32 cellular contexts compared by ENCODE assay signal in genomic region chr12:131586269-131586668, GRCh38.
DNase-seq lines count a peak whose midpoint lies in the region; ATAC-seq and TF ChIP-seq lines count a peak whose summit lies in the region.
"Had no signal": no experiment of that assay in that cellular context is flagged by ENCODE, and none has a peak within 500 bp of the region (broad histone marks: within the 10 kb centered on the region; RNA-seq: fewer than 3 reads in every experiment).

No MANE protein-coding gene starts in this region.

- H3K4ac ChIP-seq in neuronal stem cell (ENCODE audit: low read length): no peak overlapping the region

- peaks cover 13% of the 10 kb centered on the region; the same call in 1 of the 2 replicates for H3K27me3 ChIP-seq in HCT116 (ENCODE audit: insufficient read depth, low read length)
- peaks cover 0 to 2% (median 0%) of the 10 kb centered on the region in 3 experiments for H3K27me3 ChIP-seq in neuronal stem cell (ENCODE audit: control insufficient read depth in 3 of 3, insufficient read depth in 3 of 3, low read depth in 1 of 3, low read length in 3 of 3)
- no peaks in the 10 kb centered on the region for H3K27me3 ChIP-seq in osteoblast (ENCODE audit: insufficient read depth, low read length)
- H3K27me3 ChIP-seq in MG63: peaks cover 6% of the 10 kb centered on the region; the same call in 1 of the 2 replicates
- H3K27me3 ChIP-seq: BE2C; BLaER1; BLaER1 treated with 17β-estradiol and CSF1 and Interleukin-3, amounts not matched to agents 10 nM and 100 nM had no signal

- no peak overlapping the region for H2AFZ ChIP-seq in HCT116 (ENCODE audit: low read depth, low read length, poor library complexity, severe bottlenecking)
- no peak overlapping the region for H2AFZ ChIP-seq in neuronal stem cell (ENCODE audit: low read length)
- no peak overlapping the region for H2AFZ ChIP-seq in osteoblast (ENCODE audit: low read length)

- H3K4me2 ChIP-seq in HCT116 (ENCODE audit: low read length) (no peak overlapping the region), neuronal stem cell (ENCODE audit: insufficient read depth, low read length, poor library complexity, severe bottlenecking) (no peak overlapping the region), osteoblast (ENCODE audit: insufficient read depth, low read length) (no peak overlapping the region)
- H3K4me2 ChIP-seq: A549; BLaER1; BLaER1 treated with 17β-estradiol and CSF1 and Interleukin-3, amounts not matched to agents 10 nM and 100 nM had no signal

- no peak overlapping the region for H4K91ac ChIP-seq in neuronal stem cell (ENCODE audit: low read depth, low read length, poor library complexity)

- H4K8ac ChIP-seq in neuronal stem cell (ENCODE audit: low read depth, low read length): no peak overlapping the region

- H4K20me1 ChIP-seq in HCT116 (ENCODE audit: insufficient read depth) (no peaks in the 10 kb centered on the region), osteoblast (ENCODE audit: insufficient read depth, low read length) (no peaks in the 10 kb centered on the region)
- H4K20me1 ChIP-seq: BLaER1; BLaER1 treated with 17β-estradiol and CSF1 and Interleukin-3, amounts not matched to agents 10 nM and 100 nM had no signal

- WGBS in neuronal stem cell (ENCODE audit: extremely low coverage in 2 of 2, insufficient read length in 2 of 2, insufficient replicate concordance in 1 of 2), 2 donors: no CpG with 5 or more reads among the region's 9 CpGs

- H3K18ac ChIP-seq in neuronal stem cell (ENCODE audit: low read length): peak overlapping the region; percentile 57

- CTCF ChIA-PET in HCT116 (lab: Charles Lee): no interaction called here

- no peak for TF ChIP-seq POLR2A in HCT116 (IDR thresholded peaks at IDR 0.05; ENCODE audit: borderline replicate concordance, extremely low read depth, insufficient read depth, insufficient read length)

- no peak overlapping the region for H3K4me3 ChIP-seq in HCT116 (replicated peaks in 1 of 2; ENCODE audit: low read depth in 1 of 2, low read length in 2 of 2)
- H3K4me3 ChIP-seq in neuronal stem cell (ENCODE audit: low read length in 2 of 2): peak overlapping the region in 1 of 2 donors; percentile 44
- H3K4me3 ChIP-seq in osteoblast (ENCODE audit: insufficient read depth, low read length): no peak overlapping the region
- H3K4me3 ChIP-seq in MG63: no peak overlapping the region
- H3K4me3 ChIP-seq: A549, BLaER1 had no signal

- peaks cover 1% of the 10 kb centered on the region for H3K79me1 ChIP-seq in neuronal stem cell (ENCODE audit: low read depth, low read length)

- H3K9ac ChIP-seq in HCT116 (ENCODE audit: low read length) (no peak overlapping the region), neuronal stem cell (ENCODE audit: low read depth, low read length, poor library complexity) (no peak overlapping the region)
- H3K9ac ChIP-seq: BLaER1; BLaER1 treated with 17β-estradiol and CSF1 and Interleukin-3, amounts not matched to agents 10 nM and 100 nM had no signal

- H3K4me1 ChIP-seq in HCT116 (ENCODE audit: control insufficient read depth in 1 of 2, insufficient read depth in 2 of 2, low read length in 2 of 2) (no peaks in the 10 kb centered on the region), neuronal stem cell (ENCODE audit: control insufficient read depth in 2 of 2, insufficient read depth in 1 of 2, low read depth in 1 of 2, low read length in 2 of 2) (peaks cover 9 to 29% of the 10 kb centered on the region in 2 donors), osteoblast (ENCODE audit: insufficient read depth, low read length) (no peaks in the 10 kb centered on the region)
- H3K4me1 ChIP-seq: A549, BE2C, BLaER1, Caco-2 had no signal

- H3K14ac ChIP-seq in neuronal stem cell (ENCODE audit: low read length): no peak overlapping the region

- ATAC-seq in HCT116: 0 out of 2 replicates have a peak, but pooled peaks have one; percentile 14
- peak; percentile 10 for ATAC-seq in esophagus mucosa
- ATAC-seq: CD8-positive, alpha-beta T cell had no signal

- H2AK5ac ChIP-seq in neuronal stem cell (ENCODE audit: low read depth, low read length): no peak overlapping the region

- POLR2A ChIA-PET in HCT116 (lab: Charles Lee): no interaction called here

- H2BK120ac ChIP-seq in neuronal stem cell (ENCODE audit: low read depth, low read length): peak overlapping the region; percentile 67

- H2BK5ac ChIP-seq in neuronal stem cell (ENCODE audit: low read length): no peak overlapping the region

- H3K36me3 ChIP-seq in HCT116 (ENCODE audit: control insufficient read depth in 1 of 2, insufficient read depth in 2 of 2, low read length in 2 of 2) (no peaks in the 10 kb centered on the region), neuronal stem cell (replicated peaks in 1 of 2; ENCODE audit: control insufficient read depth in 2 of 2, insufficient read depth in 2 of 2, low read length in 2 of 2) (no peaks in the 10 kb centered on the region), osteoblast (ENCODE audit: insufficient read depth, low read length) (no peaks in the 10 kb centered on the region), MG63 (no peaks in the 10 kb centered on the region)
- H3K36me3 ChIP-seq: BE2C; BLaER1; BLaER1 treated with 17β-estradiol and CSF1 and Interleukin-3, amounts not matched to agents 10 nM and 100 nM had no signal

- RAD21 ChIA-PET in HCT116 (lab: Charles Lee; ENCODE audit: low non-redundant PET in 1 of 2, low total read pairs in 2 of 2, uncharacterized antibody in 2 of 2, unreplicated experiment in 2 of 2): no interaction called here

- H3K27ac ChIP-seq in HCT116 (ENCODE audit: low read depth, low read length) (no peak overlapping the region), neuronal stem cell (replicated peaks; ENCODE audit: low read length) (no peak overlapping the region), osteoblast (ENCODE audit: low read depth, low read length) (no peak overlapping the region), substantia nigra (ENCODE audit: low read depth, low read length, poor library complexity, severe bottlenecking) (no peak overlapping the region)
- H3K27ac ChIP-seq: 22Rv1; A549; BLaER1; BLaER1 treated with 17β-estradiol and CSF1 and Interleukin-3, amounts not matched to agents 10 nM and 100 nM; C4-2B had no signal

- no peak for TF ChIP-seq RAD21 in HCT116 (IDR thresholded peaks at IDR 0.05; ENCODE audit: low read depth)

- H3K9me3 ChIP-seq in HCT116 (ENCODE audit: control insufficient read depth in 1 of 2, insufficient read depth in 1 of 2, low read depth in 1 of 2, low read length in 2 of 2) (no peaks in the 10 kb centered on the region), neuronal stem cell (replicated peaks in 1 of 2; ENCODE audit: control insufficient read depth in 2 of 2, insufficient read depth in 1 of 2, low read depth in 1 of 2, low read length in 2 of 2) (peaks cover 2 to 5% of the 10 kb centered on the region in 2 donors), osteoblast (ENCODE audit: low read depth, low read length) (no peaks in the 10 kb centered on the region), MG63 (no peaks in the 10 kb centered on the region; the same call in 1 of the 2 replicates)
- H3K9me3 ChIP-seq: A549, BE2C had no signal

- no peaks in the 10 kb centered on the region for H3K9me2 ChIP-seq in HCT116 (ENCODE audit: insufficient read depth)

- DNase-seq in HCT116 (ENCODE audit: low read depth, low spot score) (no peak), neuronal stem cell (ENCODE audit: low spot score) (no peak), osteoblast (ENCODE audit: insufficient read length, low spot score, missing footprints) (peak; percentile 50), DMS153 treated with DMSO at 0.1 percent for 48 hours (lab: John Stamatoyannopoulos, UW; ENCODE audit: unreplicated experiment) (no peak), substantia nigra (lab: John Stamatoyannopoulos, UW) (no peak), COR-L47 (lab: John Stamatoyannopoulos, UW) (no peak), MG63 (no peak)
- DNase-seq: 8988T; ACHN; AML-193; BE2C; C1 segment of cervical spinal cord; Caco-2; Calu3; CD4-positive, alpha-beta memory T cell; CD4-positive, alpha-beta T cell; CD4-positive, CD25-positive, alpha-beta regulatory T cell; CD8-positive, alpha-beta memory T cell; CD8-positive, alpha-beta T cell; DMS 273 treated with DMSO at 0.1 percent for 48 hours; DMS153; DMS53; DMS79; DMS79 treated with DMSO at 0.1 percent for 48 hours; DND-41; EL had no signal

- H2BK15ac ChIP-seq in neuronal stem cell (ENCODE audit: low read length): no peak overlapping the region

- H3K79me2 ChIP-seq in HCT116 (ENCODE audit: insufficient read depth, low read length): no peaks in the 10 kb centered on the region
- no peaks in the 10 kb centered on the region for H3K79me2 ChIP-seq in osteoblast (ENCODE audit: insufficient read depth, low read length)

- TF ChIP-seq CTCF in HCT116 (IDR thresholded peaks at IDR 0.05 in 2 of 3, conservative IDR thresholded peaks at IDR 0.05 in 1 of 3; ENCODE audit: borderline replicate concordance in 1 of 3, insufficient read depth in 1 of 3, low read depth in 2 of 3, low read length in 2 of 3): no peak
- no peak for TF ChIP-seq CTCF in osteoblast (IDR thresholded peaks at IDR 0.05; ENCODE audit: extremely low read depth, low read depth, low read length)

- no TSS peak for BruUV-seq in HCT116 (replicated peaks; lab: Mats Ljungman, UMichigan)

- no peak overlapping the region for H2BK12ac ChIP-seq in neuronal stem cell (ENCODE audit: low read length)

- H3K23ac ChIP-seq in neuronal stem cell (ENCODE audit: low read depth, low read length, poor library complexity): peak overlapping the region; percentile 85

- intact Hi-C loops in HCT116 (cut with micrococcal nuclease): no loop called here

TF ChIP-seq in HCT116, 20 proteins besides CTCF, POLR2A, EP300 and RAD21 (continues in another document):
- TF ChIP-seq ZNF274 (IDR thresholded peaks at IDR 0.05; ENCODE audit: low read depth, low read length) (no peak), EZH2 (IDR thresholded peaks at IDR 0.05) (no peak), POLR2AphosphoS5 (IDR thresholded peaks at IDR 0.05; ENCODE audit: low read depth, low read length) (no peak), ZBTB33 (IDR thresholded peaks at IDR 0.05; ENCODE audit: extremely low read depth, insufficient replicate concordance, low read length) (no peak), CEBPB (IDR thresholded peaks at IDR 0.05; ENCODE audit: low read depth) (no peak), EZH2phosphoT487 (IDR thresholded peaks at IDR 0.05; ENCODE audit: borderline replicate concordance) (no peak)
